ENCODE assay signal across 8 cellular contexts in the genomic region with DNA sequence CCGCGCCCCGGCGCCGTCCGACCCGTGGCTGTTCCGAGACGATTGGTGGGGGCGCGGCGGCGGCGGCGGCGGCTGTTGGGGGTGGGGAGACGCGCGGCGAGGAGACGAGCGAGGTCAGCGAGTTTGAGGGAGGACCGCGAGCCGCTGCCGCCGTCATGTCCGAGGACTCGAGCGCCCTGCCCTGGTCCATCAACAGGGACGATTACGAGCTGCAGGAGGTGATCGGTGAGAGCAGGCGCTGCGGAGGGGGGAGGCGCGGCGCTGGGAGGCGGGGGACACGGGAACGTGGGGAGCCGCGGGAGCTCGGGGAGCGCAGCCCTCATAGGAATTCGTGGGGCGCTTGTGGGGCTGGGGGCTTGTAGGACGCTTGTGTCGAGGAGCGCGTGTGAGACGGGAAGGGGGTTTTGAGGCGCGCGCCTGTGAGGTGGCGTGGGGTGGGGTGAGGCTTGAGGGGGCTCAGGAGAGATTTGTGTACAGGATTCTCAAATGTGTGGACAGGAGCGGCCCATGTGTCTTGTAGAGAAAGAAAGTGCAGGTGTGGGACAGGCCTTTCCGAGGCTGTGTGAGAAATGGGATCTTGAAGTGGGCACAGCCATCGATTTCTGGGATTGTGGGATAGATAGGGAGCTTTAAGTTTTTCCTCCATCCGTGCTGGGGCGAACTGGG. TPM values are rescaled to one million over a fixed set of nuclear protein-coding genes. Genes with fewer than 3 reads are reported as not detected.
DNase-seq lines count a peak whose midpoint lies in the region; ATAC-seq and TF ChIP-seq lines count a peak whose summit lies in the region.

No MANE protein-coding gene starts in this region.

- peaks cover 62% of the 10 kb centered on the region for H3K79me2 ChIP-seq in DOHH2 (ENCODE audit: control insufficient read depth, low read length)

- POLR2A ChIA-PET in activated CD8-positive, alpha-beta T cell treated with anti-CD3 and anti-CD28 coated beads, Interleukin-2, amount 10 ng/mL, durations not matched to agents 7 days and 5 days (lab: Charles Lee) = interaction anchor here (0.8 to 5.5 kb wide), 14 partner anchors 8 to 331 kb away, joined by 3 to 153 read pairs (median 8); a partner anchor contains a TSS

- H3K4me3 ChIP-seq in DOHH2 (ENCODE audit: low read length) = peak overlapping the region; percentile 94

- H3K9me3 ChIP-seq in DOHH2 (ENCODE audit: control insufficient read depth, insufficient read depth, low read length) = no peaks in the 10 kb centered on the region

- peaks cover 31% of the 10 kb centered on the region for H3K36me3 Mint-ChIP-seq in activated CD8-positive, alpha-beta T cell treated with anti-CD3 and anti-CD28 coated beads, Interleukin-2, amount 10 ng/mL, durations not matched to agents 7 days and 5 days (ENCODE audit: low read depth)

- peak overlapping the region; percentile 83 for H3K27ac ChIP-seq in DOHH2 (ENCODE audit: low read depth, low read length)

- peak overlapping the region; percentile 88 for H3K4me2 ChIP-seq in DOHH2 (ENCODE audit: low read length)

- no peaks in the 10 kb centered on the region for H4K20me1 ChIP-seq in DOHH2 (ENCODE audit: control insufficient read depth, insufficient read depth, low read depth, low read length)

- no peaks in the 10 kb centered on the region for H3K27me3 ChIP-seq in DOHH2 (ENCODE audit: control insufficient read depth, low read length)

- H3F3A ChIP-seq in DOHH2 (ENCODE audit: control insufficient read depth, insufficient read depth) = peaks cover 13% of the 10 kb centered on the region

- no peaks in the 10 kb centered on the region for H3K27me3 Mint-ChIP-seq in activated CD8-positive, alpha-beta T cell treated with anti-CD3 and anti-CD28 coated beads, Interleukin-2, amount 10 ng/mL, durations not matched to agents 7 days and 5 days (ENCODE audit: low read depth)

- no peaks in the 10 kb centered on the region for H3K9me2 ChIP-seq in DOHH2 (replicated peaks; ENCODE audit: control insufficient read depth, low read length)

- peaks cover 49% of the 10 kb centered on the region for H3K4me1 Mint-ChIP-seq in activated CD8-positive, alpha-beta T cell treated with anti-CD3 and anti-CD28 coated beads, Interleukin-2, amount 10 ng/mL, durations not matched to agents 7 days and 5 days (ENCODE audit: low read depth)

- ATAC-seq in HG03571 (IDR thresholded peaks at IDR 0.05; ENCODE audit: unreplicated experiment) (peak; percentile 2), GM18498 (IDR thresholded peaks at IDR 0.05; ENCODE audit: unreplicated experiment) (no peak)
- ATAC-seq in activated CD8-positive, alpha-beta T cell treated with anti-CD3 and anti-CD28 coated beads, Interleukin-2, amount 10 ng/mL, durations not matched to agents 7 days and 5 days = peak; percentile 2

- peak overlapping the region; percentile 100 for H3K27ac Mint-ChIP-seq in activated CD8-positive, alpha-beta T cell treated with anti-CD3 and anti-CD28 coated beads, Interleukin-2, amount 10 ng/mL, durations not matched to agents 7 days and 5 days

- intact Hi-C loops in cardiac septum (cut with DNase I) (loop anchor here (1.0 to 10.0 kb wide), 2 partner anchors 29 to 289 kb away; a partner anchor contains a TSS), posterior cingulate gyrus (cut with DNase I) (loop anchor here (2.0 to 10.0 kb wide), 3 partner anchors 29 to 289 kb away; a partner anchor contains a TSS)

- DNase-seq in activated CD8-positive, alpha-beta T cell treated with anti-CD3 and anti-CD28 coated beads, Interleukin-2, amount 10 ng/mL, durations not matched to agents 7 days and 5 days = no peak
- DNase-seq in cardiac septum (ENCODE audit: low spot score) (peak; percentile 86), posterior cingulate gyrus (peak in 7 of 10 donors; percentile 28 to 90 (median 54)), H4 (ENCODE audit: low spot score) (no peak)
- DNase-seq in activated CD8-positive, alpha-beta memory T cell treated with anti-CD3 and anti-CD28 coated beads, Interleukin-2, amount 50 U/mL, for 4 hours = no peak

- CTCF ChIA-PET in activated CD8-positive, alpha-beta T cell treated with anti-CD3 and anti-CD28 coated beads, Interleukin-2, amount 10 ng/mL, durations not matched to agents 7 days and 5 days (lab: Charles Lee) = interaction anchor here (1.7 to 4.0 kb wide), 6 partner anchors 13 to 37 kb away, joined by 4 to 50 read pairs (median 18); a partner anchor contains a TSS

- H3K9me3 Mint-ChIP-seq in activated CD8-positive, alpha-beta T cell treated with anti-CD3 and anti-CD28 coated beads, Interleukin-2, amount 10 ng/mL, durations not matched to agents 7 days and 5 days (ENCODE audit: insufficient read depth) = no peaks in the 10 kb centered on the region

- peak overlapping the region; percentile 86 for H3K4me3 Mint-ChIP-seq in activated CD8-positive, alpha-beta T cell treated with anti-CD3 and anti-CD28 coated beads, Interleukin-2, amount 10 ng/mL, durations not matched to agents 7 days and 5 days

- peaks cover 9% of the 10 kb centered on the region for H3K36me3 ChIP-seq in DOHH2 (ENCODE audit: control insufficient read depth, low read length)

- peaks cover 50% of the 10 kb centered on the region for H3K4me1 ChIP-seq in DOHH2 (ENCODE audit: control insufficient read depth, low read length)

- no peak for TF ChIP-seq CTCF in DOHH2 (IDR thresholded peaks at IDR 0.05; ENCODE audit: low read depth, low read length, poor library complexity, severe bottlenecking)

RNA-seq across cellular contexts. Expression of a gene that starts 0.5 kb away (rescaled TPM):
- total RNA-seq in activated CD8-positive, alpha-beta T cell treated with anti-CD3 and anti-CD28 coated beads, Interleukin-2, amount 10 ng/mL, durations not matched to agents 7 days and 5 days = 10 to 100 TPM; 56.9 to 60.3 TPM
- total RNA-seq in cardiac septum = 30.6 TPM
- total RNA-seq in H4 (2014; rRNA removed; shearing (Covaris generic)) = 11.6 and 13.7 TPM in 2 replicates

RNA-seq across cellular contexts. Expression of a gene that starts 27.4 kb away (rescaled TPM):
- total RNA-seq in activated CD8-positive, alpha-beta T cell treated with anti-CD3 and anti-CD28 coated beads, Interleukin-2, amount 10 ng/mL, durations not matched to agents 7 days and 5 days = 10 to 100 TPM; 72.5 to 78.6 TPM
- 8.5 TPM for total RNA-seq in cardiac septum
- 3.8 and 15.2 TPM in 2 replicates for total RNA-seq in H4 (2014; rRNA removed; shearing (Covaris generic))

RNA-seq across cellular contexts. Expression of a gene that starts 28.9 kb away (rescaled TPM):
- 100 to 1,000 TPM in 1 of 2 experiments, 10 to 100 TPM in 1; 99.7 to 104 TPM for total RNA-seq in activated CD8-positive, alpha-beta T cell treated with anti-CD3 and anti-CD28 coated beads, Interleukin-2, amount 10 ng/mL, durations not matched to agents 7 days and 5 days
- total RNA-seq in cardiac septum = 86.8 TPM
- total RNA-seq in H4 (2014; rRNA removed; shearing (Covaris generic)) = 2.5 and 5.7 TPM in 2 replicates

Comparison
In these comparisons a context has a peak if more than half of its experiments do, and no peak if none do; other contexts are left out.
1. DNase-seq: peak in cardiac septum (single experiment) and posterior cingulate gyrus (7 of 10); none in activated CD8-positive, alpha-beta T cell treated with anti-CD3 and anti-CD28 coated beads, Interleukin-2, amount 10 ng/mL, durations not matched to agents 7 days and 5 days (single experiment), H4 (single experiment) and activated CD8-positive, alpha-beta memory T cell treated with anti-CD3 and anti-CD28 coated beads, Interleukin-2, amount 50 U/mL, for 4 hours (single experiment).
2. RNA of a gene that starts 28.9 kb away (total RNA-seq): 99.7 to 104 TPM in activated CD8-positive, alpha-beta T cell treated with anti-CD3 and anti-CD28 coated beads, Interleukin-2, amount 10 ng/mL, durations not matched to agents 7 days and 5 days and 86.8 TPM in cardiac septum (single experiment); 2.5 to 5.7 TPM in H4; every median in the first group is over 10 times any median in the second.